In genomic region chr12:111841750-111842555, GRCh38 we compare ENCODE assay signal across 1 cellular context.
TF ChIP-seq lines count a peak whose summit lies in the region.

TSS of gene MAPKAPK5 (plus strand) at chr12:111842228. CDS start at chr12:111842734, 506 bp downstream.

TF ChIP-seq in H1, 55 proteins besides CTCF, POLR2A, EP300 and RAD21:
- TF ChIP-seq CBX8 (IDR thresholded peaks at IDR 0.05; ENCODE audit: borderline replicate concordance, low read depth, low read length) (no peak), HDAC2 (IDR thresholded peaks at IDR 0.05; ENCODE audit: borderline replicate concordance in 1 of 2, low read depth in 2 of 2, low read length in 2 of 2) (peak; percentile 21 to 62; a peak in 1 of 4 replicates), BRCA1 (IDR thresholded peaks at IDR 0.05; ENCODE audit: low read depth, low read length) (peak; percentile 73), TAF1 (IDR thresholded peaks at IDR 0.05; ENCODE audit: low read depth, low read length) (peak; percentile 95), ATF3 (IDR thresholded peaks at IDR 0.05; ENCODE audit: insufficient read depth, low read depth, low read length) (peak; percentile 91), MAX (IDR thresholded peaks at IDR 0.05) (peak; percentile 91), SIX5 (IDR thresholded peaks at IDR 0.05; ENCODE audit: low read depth, low read length) (peak; percentile 40; the same call in 1 of the 2 replicates), POLR2AphosphoS5 (IDR thresholded peaks at IDR 0.05; ENCODE audit: low read depth, low read length) (peak; percentile 90), TBP (IDR thresholded peaks at IDR 0.05; ENCODE audit: low read depth, low read length) (peak; percentile 90), CREB1 (IDR thresholded peaks at IDR 0.05) (peak; percentile 99), ASH2L (IDR thresholded peaks at IDR 0.05; ENCODE audit: low read length) (peak; percentile 97), NRF1 (IDR thresholded peaks at IDR 0.05; ENCODE audit: low read depth, low read length) (peak; percentile 54), RXRA (IDR thresholded peaks at IDR 0.05; ENCODE audit: insufficient read depth, low read depth, low read length) (no peak), ATF2 (IDR thresholded peaks at IDR 0.05; ENCODE audit: low read length) (no peak; the same call in none of the 2 replicates), NANOG (IDR thresholded peaks at IDR 0.05; ENCODE audit: insufficient read depth, low read depth, low read length, poor library complexity, severe bottlenecking) (peak; percentile 26), SP1 (IDR thresholded peaks at IDR 0.05; ENCODE audit: low read depth, low read length) (0 out of 2 replicates have a peak, but pooled peaks have one; percentile 62), RBBP5 (IDR thresholded peaks at IDR 0.05; ENCODE audit: borderline replicate concordance, low read depth, low read length) (peak; percentile 94; the same call in 1 of the 2 replicates), YY1 (IDR thresholded peaks at IDR 0.05; ENCODE audit: low read depth, low read length) (0 out of 2 replicates have a peak, but pooled peaks have one; percentile 45), KDM1A (IDR thresholded peaks at IDR 0.05; ENCODE audit: borderline replicate concordance, low read length) (no peak), POU5F1 (IDR thresholded peaks at IDR 0.05; ENCODE audit: low read depth, low read length) (no peak), SP4 (IDR thresholded peaks at IDR 0.05; ENCODE audit: low read length) (peak; percentile 98), SRF (IDR thresholded peaks at IDR 0.05; ENCODE audit: low read depth, low read length) (peak; percentile 84), KDM4A (IDR thresholded peaks at IDR 0.05; ENCODE audit: low read depth, low read length, severe bottlenecking) (peak; percentile 100), SIN3A (conservative IDR thresholded peaks at IDR 0.05 in 1 of 2, IDR thresholded peaks at IDR 0.05 in 1 of 2; ENCODE audit: low read depth in 1 of 2, low read length in 2 of 2) (peak in 1 of 2 experiments; percentile 71; a peak in 2 of 4 replicates), BCL11A (IDR thresholded peaks at IDR 0.05; ENCODE audit: low read depth in 2 of 2, low read length in 2 of 2) (no peak), TEAD4 (IDR thresholded peaks at IDR 0.05; ENCODE audit: low read depth, low read length) (no peak), ZNF274 (IDR thresholded peaks at IDR 0.05; ENCODE audit: borderline replicate concordance, extremely low read depth, low read length) (no peak), JUND (IDR thresholded peaks at IDR 0.05; ENCODE audit: low read length) (peak; percentile 98), PHF8 (conservative IDR thresholded peaks at IDR 0.05; ENCODE audit: low read depth, low read length) (peak; percentile 70), RFX5 (IDR thresholded peaks at IDR 0.05; ENCODE audit: borderline replicate concordance, low read depth, low read length) (no peak), GTF2F1 (IDR thresholded peaks at IDR 0.05; ENCODE audit: borderline replicate concordance, low read depth, low read length) (peak; percentile 51; the same call in 1 of the 2 replicates), SAP30 (IDR thresholded peaks at IDR 0.05; ENCODE audit: insufficient read depth, insufficient replicate concordance, low read length) (peak; percentile 48), CHD2 (IDR thresholded peaks at IDR 0.05; ENCODE audit: low read length) (peak; percentile 88), KDM5A (IDR thresholded peaks at IDR 0.05; ENCODE audit: low read length) (peak; percentile 89), TCF12 (IDR thresholded peaks at IDR 0.05; ENCODE audit: low read depth, low read length) (0 out of 2 replicates have a peak, but pooled peaks have one; percentile 18), SIRT6 (IDR thresholded peaks at IDR 0.05; ENCODE audit: low read length) (no peak), CHD7 (IDR thresholded peaks at IDR 0.05; ENCODE audit: insufficient replicate concordance, low read length) (no peak), TAF7 (optimal IDR thresholded peaks at IDR 0.05; ENCODE audit: borderline replicate concordance, low read depth, low read length) (peak; percentile 85), JUN (IDR thresholded peaks at IDR 0.05; ENCODE audit: low read depth, low read length) (peak; percentile 80; the same call in 1 of the 2 replicates)
